13 cellular contexts compared by ENCODE assay signal in the genomic region with DNA sequence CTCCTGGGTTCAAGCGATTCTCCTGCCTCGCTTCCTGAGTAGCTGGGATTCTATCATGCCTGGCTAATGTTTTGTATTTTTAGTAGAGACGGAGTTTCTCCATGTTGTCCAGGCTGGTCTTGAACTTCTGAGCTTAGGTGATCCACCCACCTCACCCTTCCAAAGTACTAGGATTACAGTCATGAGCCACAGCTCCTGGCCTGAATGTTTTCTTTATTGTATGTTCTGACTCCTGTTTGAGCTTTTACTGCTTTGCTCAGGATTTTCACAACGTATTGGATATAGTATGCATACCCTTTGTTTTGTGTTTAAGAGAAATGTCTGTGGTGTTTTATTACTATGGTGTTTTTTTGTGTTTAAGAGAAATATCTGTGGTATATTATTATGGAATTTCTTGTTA. TPM values are rescaled to one million over a fixed set of nuclear protein-coding genes. Genes with fewer than 3 reads are reported as not detected.
DNase-seq lines count a peak whose midpoint lies in the region; ATAC-seq and TF ChIP-seq lines count a peak whose summit lies in the region.
"Had no signal": no experiment of that assay in that cellular context is flagged by ENCODE, and none has a peak within 500 bp of the region (broad histone marks: within the 10 kb centered on the region; RNA-seq: fewer than 3 reads in every experiment).

No MANE protein-coding gene starts in this region.

- H3K4me3 ChIP-seq in heart right ventricle: no peak overlapping the region
- no peak overlapping the region for H3K4me3 ChIP-seq in thyroid gland (replicated peaks in 1 of 3)
- H3K4me3 ChIP-seq: MG63 had no signal

- H3K4me1 ChIP-seq in heart right ventricle (peaks cover 6 to 76% (median 20%) of the 10 kb centered on the region in 9 donors), thyroid gland (peaks cover 17 to 19% of the 10 kb centered on the region in 2 donors)

- no peaks in the 10 kb centered on the region for H3K27me3 Mint-ChIP-seq in activated CD4-positive, alpha-beta memory T cell treated with anti-CD3 and anti-CD28 coated beads for 36 hours

- DNase-seq in Right ventricle myocardium superior (no peak), heart right ventricle (no peak), left kidney (ENCODE audit: low read depth, low spot score) (peak; percentile 26), thyroid gland (no peak), KBM-7 (no peak), NCI-H2227 (lab: John Stamatoyannopoulos, UW; ENCODE audit: unreplicated experiment) (no peak), NCI-H2029 (lab: John Stamatoyannopoulos, UW) (no peak)
- DNase-seq in activated CD4-positive, alpha-beta memory T cell treated with anti-CD3 and anti-CD28 coated beads for 36 hours: no peak
- DNase-seq: activated CD4-positive, alpha-beta T cell treated with anti-CD3 and anti-CD28 coated beads, Interleukin-2, amount 50 U/mL, for 4 hours; anterior cingulate cortex; erythroblast; MG63; stimulated activated naive CD4-positive, alpha-beta T cell treated with Interleukin-2 at 50 U/mL for 16 hours had no signal

- POLR2A ChIA-PET in activated CD4-positive, alpha-beta memory T cell treated with anti-CD3 and anti-CD28 coated beads for 36 hours (lab: Charles Lee): interaction anchor here (0.8 to 0.9 kb wide), 3 partner anchors 33 to 372 kb away, joined by 3 to 6 read pairs (median 3); partner anchors contain the start of gene ATF7IP

- peak overlapping the region; percentile 78 for H3K27ac Mint-ChIP-seq in activated CD4-positive, alpha-beta memory T cell treated with anti-CD3 and anti-CD28 coated beads for 36 hours

- H3K9me3 ChIP-seq in heart right ventricle (peaks cover 0 to 38% (median 23%) of the 10 kb centered on the region in 11 donors), thyroid gland (no peaks in the 10 kb centered on the region)

- 83% methylated on average over 4 of the region's 4 CpGs for WGBS in heart right ventricle, 2 donors
- WGBS in thyroid gland, 2 donors: 87% methylated on average over 4 of the region's 4 CpGs

- no peak for TF ChIP-seq POLR2A in thyroid gland (IDR thresholded peaks at IDR 0.05)

- peak; percentile 23 for ATAC-seq in Right ventricle myocardium superior (ENCODE audit: poor library complexity)
- ATAC-seq in heart right ventricle: no peak

- peaks cover 0 to 14% (median 0%) of the 10 kb centered on the region in 9 donors for H3K36me3 ChIP-seq in heart right ventricle
- H3K36me3 ChIP-seq in thyroid gland: no peaks in the 10 kb centered on the region
- H3K36me3 ChIP-seq: MG63 had no signal

- H3K27me3 ChIP-seq in heart right ventricle (no peaks in the 10 kb centered on the region), thyroid gland (no peaks in the 10 kb centered on the region)
- H3K27me3 ChIP-seq: MG63 had no signal

- peaks cover 12% of the 10 kb centered on the region for H3K36me3 Mint-ChIP-seq in activated CD4-positive, alpha-beta memory T cell treated with anti-CD3 and anti-CD28 coated beads for 36 hours

- intact Hi-C loops in Right ventricle myocardium superior (cut with DNase I) (no loop called here), heart right ventricle (cut with DNase I) (no loop called here), thyroid gland (cut with DNase I) (no loop called here)
- intact Hi-C loops in activated CD4-positive, alpha-beta memory T cell treated with anti-CD3 and anti-CD28 coated beads for 36 hours (cut with micrococcal nuclease): no loop called here

- H3K9me3 Mint-ChIP-seq in activated CD4-positive, alpha-beta memory T cell treated with anti-CD3 and anti-CD28 coated beads for 36 hours: no peaks in the 10 kb centered on the region

- TF ChIP-seq CTCF in heart right ventricle (IDR thresholded peaks at IDR 0.05) (no peak), thyroid gland (IDR thresholded peaks at IDR 0.05) (no peak)

- H3K27ac ChIP-seq in heart right ventricle (peak overlapping the region in 3 of 10 donors; percentile 4 to 55 (median 9)), thyroid gland (peak overlapping the region in 2 of 3 donors; percentile 46 to 56)

- H3K4me1 Mint-ChIP-seq in activated CD4-positive, alpha-beta memory T cell treated with anti-CD3 and anti-CD28 coated beads for 36 hours (ENCODE audit: low read depth): peaks cover 78% of the 10 kb centered on the region

- CTCF ChIA-PET in activated CD4-positive, alpha-beta memory T cell treated with anti-CD3 and anti-CD28 coated beads for 36 hours (lab: Charles Lee): interaction anchor here (0.7 to 2.3 kb wide), 7 partner anchors 12 to 1070 kb away, joined by 3 to 10 read pairs (median 5); partner anchors contain the start of gene ATF7IP

- in situ Hi-C loops in KBM-7 (cut with MboI; ENCODE audit: low pct_unique_long_range_greater_than_20kb, low sequenced_read_pairs): no loop called here

- H3K4me3 Mint-ChIP-seq in activated CD4-positive, alpha-beta memory T cell treated with anti-CD3 and anti-CD28 coated beads for 36 hours: peak overlapping the region; percentile 39

RNA-seq across cellular contexts. Expression of gene ATF7IP, which starts 37.2 kb away (rescaled TPM):
- 52.7 TPM for total RNA-seq in Right ventricle myocardium superior
- total RNA-seq in heart right ventricle: 10 to 100 TPM; 37.9 to 85.8 (median 67.3) TPM
- polyA plus RNA-seq in heart right ventricle: 10 to 100 TPM in 1 of 2 donors, 1 to 10 TPM in 1; 4.0 to 13.4 TPM
- total RNA-seq in activated CD4-positive, alpha-beta memory T cell treated with anti-CD3 and anti-CD28 coated beads for 36 hours: 10 to 100 TPM; 93.0 to 94.1 TPM
- total RNA-seq in thyroid gland: 10 to 100 TPM; 64.4 to 87.2 (median 76.2) TPM
